In genomic region chr7:43674559-43675436, GRCh38 we compare ENCODE assay signal across 1 cellular context.
TF ChIP-seq lines count a peak whose summit lies in the region.

No MANE protein-coding gene starts in this region.

TF ChIP-seq in SK-N-SH, 30 proteins besides CTCF, POLR2A, EP300 and RAD21 (continued from another document):
- no peak for TF ChIP-seq IRF3 (IDR thresholded peaks at IDR 0.05; ENCODE audit: low read depth, low read length)
